In genomic region chr4:84965558-84966381, GRCh38 we compare ENCODE assay signal across 8 cellular contexts. TPM values are rescaled to one million over a fixed set of nuclear protein-coding genes. Genes with fewer than 3 reads are reported as not detected.
DNase-seq lines count a peak whose midpoint lies in the region; ATAC-seq and TF ChIP-seq lines count a peak whose summit lies in the region.

No MANE protein-coding gene starts in this region.

- DNase-seq in A673 (ENCODE audit: low spot score) (peak; percentile 49), LoVo (ENCODE audit: low spot score) (peak; percentile 34), Right ventricle myocardium inferior (ENCODE audit: missing footprints) (peak; percentile 75)
- peak; percentile 3 for DNase-seq in activated naive CD8-positive, alpha-beta T cell treated with anti-CD3 and anti-CD28 coated beads for 36 hours
- DNase-seq in activated CD8-positive, alpha-beta memory T cell treated with anti-CD3 and anti-CD28 coated beads for 24 hours = no peak

- H3K4me1 ChIP-seq in A673 (ENCODE audit: insufficient read depth, low read length, poor library complexity, severe bottlenecking) (peaks cover 6% of the 10 kb centered on the region), neutrophil (ENCODE audit: control insufficient read depth in 1 of 2, insufficient read depth in 1 of 2, low read depth in 1 of 2, low read length in 1 of 2) (peaks cover 58 to 66% of the 10 kb centered on the region in 2 experiments)

- no peaks in the 10 kb centered on the region for H3K9me3 ChIP-seq in A673 (ENCODE audit: low read depth, low read length, poor library complexity, severe bottlenecking)
- H3K9me3 ChIP-seq in neutrophil = no peaks in the 10 kb centered on the region

- no peaks in the 10 kb centered on the region for H3K27me3 ChIP-seq in A673 (replicated peaks; ENCODE audit: insufficient read depth, low read depth, low read length, poor library complexity)
- H3K27me3 ChIP-seq in neutrophil = peaks cover 5% of the 10 kb centered on the region

- peak overlapping the region; percentile 32 for H3K4me3 Mint-ChIP-seq in activated naive CD8-positive, alpha-beta T cell treated with anti-CD3 and anti-CD28 coated beads for 36 hours

- peaks cover 71% of the 10 kb centered on the region for H3K27me3 Mint-ChIP-seq in activated naive CD8-positive, alpha-beta T cell treated with anti-CD3 and anti-CD28 coated beads for 36 hours

- POLR2A ChIA-PET in A673 (lab: Charles Lee; ENCODE audit: low non-redundant PET) = no interaction called here

- intact Hi-C loops in A673 (cut with micrococcal nuclease; ENCODE audit: unreplicated experiment) (loop anchor here (2.0 to 10.0 kb wide), 2 partner anchors 111 to 383 kb away; partner anchors contain the start of gene CDS1), Right ventricle myocardium inferior (cut with DNase I) (loop anchor here (5.0 kb wide), 3 partner anchors 43 to 383 kb away; partner anchors contain the start of gene CDS1)

- CTCF ChIA-PET in A673 (lab: Charles Lee) = no interaction called here

- no peak overlapping the region for H3K27ac Mint-ChIP-seq in activated naive CD8-positive, alpha-beta T cell treated with anti-CD3 and anti-CD28 coated beads for 36 hours

- H3K4me3 ChIP-seq in A673 (ENCODE audit: low read depth, low read length, poor library complexity, severe bottlenecking) (peak overlapping the region; percentile 81), neutrophil (ENCODE audit: low read depth in 1 of 2, low read length in 1 of 2) (peak overlapping the region; percentile 72 to 89)

- H3K36me3 ChIP-seq in A673 (ENCODE audit: insufficient read depth, low read length, poor library complexity, severe bottlenecking) (no peaks in the 10 kb centered on the region), neutrophil (no peaks in the 10 kb centered on the region)

- H3K27ac ChIP-seq in A673 (ENCODE audit: low read depth, low read length, poor library complexity, severe bottlenecking) (peak overlapping the region; percentile 80), neutrophil (peak overlapping the region; percentile 94)

- no peaks in the 10 kb centered on the region for H3K36me3 Mint-ChIP-seq in activated naive CD8-positive, alpha-beta T cell treated with anti-CD3 and anti-CD28 coated beads for 36 hours

- no peaks in the 10 kb centered on the region for H3K9me3 Mint-ChIP-seq in activated naive CD8-positive, alpha-beta T cell treated with anti-CD3 and anti-CD28 coated beads for 36 hours

- peak; percentile 26 for ATAC-seq in GM18498 (IDR thresholded peaks at IDR 0.05; ENCODE audit: unreplicated experiment)
- peak; percentile 42 for ATAC-seq in Right ventricle myocardium inferior
- no peak for ATAC-seq in GM18517 (IDR thresholded peaks at IDR 0.05; ENCODE audit: unreplicated experiment)

- BruUV-seq in A673 (replicated peaks; lab: Mats Ljungman, UMichigan) = no TSS peak

- TF ChIP-seq CTCF in A673 (conservative IDR thresholded peaks at IDR 0.05; ENCODE audit: low read depth, low read length) (no peak), neutrophil (IDR thresholded peaks at IDR 0.05) (peak; percentile 31)

- H3K4me1 Mint-ChIP-seq in activated naive CD8-positive, alpha-beta T cell treated with anti-CD3 and anti-CD28 coated beads for 36 hours = peaks cover 7% of the 10 kb centered on the region

RNA-seq across cellular contexts. Expression of gene WDFY3, which starts 0.7 kb away (rescaled TPM):
- 42.9 and 43.4 TPM in 2 replicates for total RNA-seq in A673 (2021)
- total RNA-seq in activated naive CD8-positive, alpha-beta T cell treated with anti-CD3 and anti-CD28 coated beads for 36 hours = under 1 TPM; 0.52 to 0.80 TPM
- 41.0 TPM for total RNA-seq in Right ventricle myocardium inferior

Comparison
In these comparisons a context has a peak if more than half of its experiments do, and no peak if none do; other contexts are left out.
1. RNA of gene WDFY3, which starts 0.7 kb away (total RNA-seq): 42.9 to 43.4 TPM in A673 and 41.0 TPM in Right ventricle myocardium inferior (single experiment); 0.52 to 0.80 TPM in activated naive CD8-positive, alpha-beta T cell treated with anti-CD3 and anti-CD28 coated beads for 36 hours; every median in the first group is over 10 times any median in the second.